In the genomic region with DNA sequence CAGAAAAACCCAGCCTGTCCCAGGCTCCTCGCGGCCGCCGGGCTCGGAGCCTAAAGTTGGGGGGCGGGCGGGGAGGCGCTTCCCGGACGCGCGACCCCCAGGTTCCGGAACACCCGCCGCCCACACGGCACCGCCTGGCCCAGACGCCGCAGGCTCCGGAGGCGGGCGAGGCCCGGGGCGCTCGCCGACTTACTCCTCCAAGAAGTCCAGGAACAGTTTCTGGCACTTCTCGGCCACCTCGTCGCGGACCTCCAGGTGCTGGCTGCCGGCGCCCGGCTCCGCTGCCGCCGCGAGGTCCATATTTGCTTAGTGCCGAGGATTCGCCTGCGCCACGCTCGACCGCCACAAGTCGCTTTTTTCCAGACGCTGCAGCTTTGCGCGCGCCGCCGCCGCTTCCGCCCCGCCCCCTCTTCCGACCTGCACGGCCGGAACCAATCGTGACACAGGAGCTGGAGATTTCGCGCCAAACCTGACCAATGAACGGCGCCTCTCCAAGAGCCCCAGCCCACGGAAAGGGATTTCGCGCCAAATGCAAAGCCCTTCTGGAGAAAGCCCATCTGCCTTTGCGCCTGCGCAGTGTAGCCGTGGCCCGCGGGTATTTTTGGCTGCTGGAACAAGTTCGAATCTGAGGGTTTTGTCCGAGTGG, we compare ENCODE assay signal across 8 cellular contexts.
A peak's percentile ranks its signal among the peaks of the same experiment; 100 is the strongest.
DNase-seq lines count a peak whose midpoint lies in the region; ATAC-seq and TF ChIP-seq lines count a peak whose summit lies in the region.

TSS of gene MCM6 (minus strand) at position 378 of the 646 bp plus-strand sequence. CDS start at position 300, 78 bp downstream.

- DNase-seq in Ammon's horn (ENCODE audit: low spot score) (peak; percentile 98), NCI-H510A treated with DMSO at 0.1 percent for 48 hours (lab: John Stamatoyannopoulos, UW) (peak; percentile 96), choroid plexus epithelial cell (ENCODE audit: low read depth) (peak; percentile 100), kidney tubule cell (ENCODE audit: low spot score) (peak; percentile 99)
- peak; percentile 99 for DNase-seq in activated CD4-positive, alpha-beta T cell treated with anti-CD3 and anti-CD28 coated beads for 24 hours (ENCODE audit: low read depth in 2 of 2)
- peak; percentile 94 to 99 (median 97) for DNase-seq in stimulated activated CD4-positive, alpha-beta T cell treated with anti-CD3 and anti-CD28 coated beads, Interleukin-1b, Interleukin-23, amount 100 ng/mL, for 24 hours (ENCODE audit: low read depth in 4 of 4, low spot score in 1 of 4)

- ATAC-seq in HG03439 (IDR thresholded peaks at IDR 0.05; ENCODE audit: unreplicated experiment) = peak; percentile 92

- TF ChIP-seq CTCF in choroid plexus epithelial cell (conservative IDR thresholded peaks at IDR 0.05; ENCODE audit: low read depth, low read length) = no peak

- peak; percentile 49 for TF ChIP-seq POLR2A in GM19193 (IDR thresholded peaks at IDR 0.05; ENCODE audit: extremely low read depth, insufficient read depth, insufficient read length)

- peak within 1 kb of the TSS; percentile 76 for H3K4me3 ChIP-seq in choroid plexus epithelial cell (ENCODE audit: low read depth, low read length)

Comparison
In these comparisons a context has a peak if more than half of its experiments do, and no peak if none do; other contexts are left out.
1. Peak in every context shown above with its lines: DNase-seq, ATAC-seq and H3K4me3 ChIP-seq.